Comparison of ENCODE assay signal across 30 cellular contexts in genomic region chr2:167905668-167906067, GRCh38.
"Had no signal": no experiment of that assay in that cellular context is flagged by ENCODE, and none has a peak within 500 bp of the region (broad histone marks: within the 10 kb centered on the region; RNA-seq: fewer than 3 reads in every experiment).

No MANE protein-coding gene starts in this region.

- H3K4me3 ChIP-seq: coronary artery, dorsolateral prefrontal cortex had no signal

- FAIRE-seq: astrocyte, bronchial epithelial cell, frontal cortex had no signal

- H3K27me3 Mint-ChIP-seq: dendritic cell treated with granulocyte-macrophage colony-stimulating factor and Interleukin-4, amounts not matched to agents 40 ng/mL and 50 ng/mL, for 4 days had no signal

- H3K36me3 Mint-ChIP-seq: activated naive CD8-positive, alpha-beta T cell had no signal

- H3K27ac Mint-ChIP-seq: activated CD4-positive, alpha-beta T cell treated with anti-CD3 and anti-CD28 coated beads for 36 hours; activated CD4-positive, alpha-beta T cell treated with anti-CD3 and anti-CD28 coated beads, Interleukin-2, amount 10 ng/mL, durations not matched to agents 7 days and 5 days; activated CD8-positive, alpha-beta T cell treated with anti-CD3 and anti-CD28 coated beads for 36 hours; activated naive CD8-positive, alpha-beta T cell; activated T-helper 17 cell treated with anti-CD3 and anti-CD28 coated beads, Interleukin-2, amount 50 U/mL, for 72 hours; dendritic cell treated with granulocyte-macrophage colony-stimulating factor and Interleukin-4, amounts not matched to agents 40 ng/mL and 50 ng/mL, for 4 days; endodermal cell had no signal

- DNase-seq: activated CD4-positive, alpha-beta T cell treated with anti-CD3 and anti-CD28 coated beads for 36 hours; activated CD4-positive, alpha-beta T cell treated with anti-CD3 and anti-CD28 coated beads, Interleukin-2, amount 10 ng/mL, durations not matched to agents 7 days and 5 days; activated CD4-positive, alpha-beta T cell treated with anti-CD3 and anti-CD28 coated beads, Interleukin-2, amount 50 U/mL, for 48 hours; activated CD4-positive, CD25-positive, alpha-beta regulatory T cell; activated CD4-positive, CD25-positive, alpha-beta regulatory T cell treated with anti-CD3 and anti-CD28 coated beads, Interleukin-2, amount 50 U/mL, for 72 hours; activated CD8-positive, alpha-beta memory T cell treated with anti-CD3 and anti-CD28 coated beads for 24 hours; activated CD8-positive, alpha-beta T cell treated with anti-CD3 and anti-CD28 coated beads for 36 hours; activated effector memory CD4-positive, alpha-beta T cell treated with Interleukin-2 at 50 U/mL for 16 hours; activated gamma-delta T cell treated with Interleukin-2 at 50 U/mL for 16 hours; activated naive CD4-positive, alpha-beta T cell treated with anti-CD3 and anti-CD28 coated beads, Interleukin-2, amount 50 U/mL, for 16 hours; activated naive CD4-positive, alpha-beta T cell treated with Interleukin-2 at 50 U/mL for 16 hours; activated T-cell treated with anti-CD3 and anti-CD28 coated beads, Interleukin-2, amount 50 U/mL, for 4 hours; amniotic stem cell; anterior cingulate cortex; brain microvascular endothelial cell; dorsolateral prefrontal cortex; effector memory CD4-positive, alpha-beta T cell; endodermal cell; foreskin fibroblast; head of caudate nucleus; T-helper 2 cell had no signal

- H3K9me3 Mint-ChIP-seq: activated CD4-positive, alpha-beta T cell treated with anti-CD3 and anti-CD28 coated beads, Interleukin-2, amount 10 ng/mL, durations not matched to agents 7 days and 5 days; activated CD8-positive, alpha-beta T cell treated with anti-CD3 and anti-CD28 coated beads for 36 hours; activated T-cell treated with anti-CD3 and anti-CD28 coated beads, Interleukin-2, amount 50 U/mL, for 4 hours; activated T-helper 17 cell treated with anti-CD3 and anti-CD28 coated beads, Interleukin-2, amount 50 U/mL, for 72 hours; central memory CD8-positive, alpha-beta T cell; dendritic cell treated with granulocyte-macrophage colony-stimulating factor and Interleukin-4, amounts not matched to agents 40 ng/mL and 50 ng/mL, for 4 days; endodermal cell had no signal

- H3K4me3 Mint-ChIP-seq: activated CD4-positive, alpha-beta T cell treated with anti-CD3 and anti-CD28 coated beads for 36 hours; activated CD4-positive, alpha-beta T cell treated with anti-CD3 and anti-CD28 coated beads, Interleukin-2, amount 10 ng/mL, durations not matched to agents 7 days and 5 days; activated CD8-positive, alpha-beta T cell treated with anti-CD3 and anti-CD28 coated beads for 36 hours; activated naive CD8-positive, alpha-beta T cell; activated T-cell treated with anti-CD3 and anti-CD28 coated beads, Interleukin-2, amount 50 U/mL, for 4 hours; activated T-helper 17 cell treated with anti-CD3 and anti-CD28 coated beads, Interleukin-2, amount 50 U/mL, for 72 hours; central memory CD8-positive, alpha-beta T cell; dendritic cell treated with granulocyte-macrophage colony-stimulating factor and Interleukin-4, amounts not matched to agents 40 ng/mL and 50 ng/mL, for 4 days; endodermal cell had no signal

- H3K4me1 Mint-ChIP-seq: activated CD4-positive, alpha-beta T cell treated with anti-CD3 and anti-CD28 coated beads for 36 hours; activated CD4-positive, alpha-beta T cell treated with anti-CD3 and anti-CD28 coated beads, Interleukin-2, amount 10 ng/mL, durations not matched to agents 7 days and 5 days; activated T-helper 17 cell treated with anti-CD3 and anti-CD28 coated beads, Interleukin-2, amount 50 U/mL, for 72 hours; central memory CD8-positive, alpha-beta T cell had no signal

- H3K27me3 ChIP-seq: brain microvascular endothelial cell had no signal

- H3K27ac ChIP-seq: brain microvascular endothelial cell, coronary artery, dorsolateral prefrontal cortex had no signal

- ATAC-seq: activated CD4-positive, alpha-beta T cell treated with anti-CD3 and anti-CD28 coated beads for 36 hours; activated CD8-positive, alpha-beta T cell treated with anti-CD3 and anti-CD28 coated beads for 36 hours; activated T-cell treated with anti-CD3 and anti-CD28 coated beads, Interleukin-2, amount 50 U/mL, for 4 hours; activated T-helper 17 cell treated with anti-CD3 and anti-CD28 coated beads, Interleukin-2, amount 50 U/mL, for 72 hours; esophagus mucosa had no signal

- H3K36me3 ChIP-seq: brain microvascular endothelial cell had no signal
